ENCODE assay signal across 8 cellular contexts in genomic region chr4:158821228-158822009, GRCh38. TPM values are rescaled to one million over a fixed set of nuclear protein-coding genes. Genes with fewer than 3 reads are reported as not detected.
DNase-seq lines count a peak whose midpoint lies in the region; ATAC-seq and TF ChIP-seq lines count a peak whose summit lies in the region.

No MANE protein-coding gene starts in this region.

- no peaks in the 10 kb centered on the region for H3K36me3 ChIP-seq in right lobe of liver

- intact Hi-C loops in right lobe of liver (cut with DNase I): no loop called here

- 21% methylated on average over 4 of the region's 4 CpGs for WGBS in right lobe of liver (ENCODE audit: insufficient coverage, low coverage, low lambda C conversion rate, missing lambda C conversion rate)

- no peaks in the 10 kb centered on the region for H3K9me3 ChIP-seq in right lobe of liver

- ATAC-seq in GM21423 (IDR thresholded peaks at IDR 0.05; ENCODE audit: unreplicated experiment) (peak; percentile 23), right lobe of liver (peak; percentile 8 to 51 (median 38)), HG03025 (IDR thresholded peaks at IDR 0.05; ENCODE audit: low FRiP score, unreplicated experiment) (no peak)

- H3K4me1 Mint-ChIP-seq in immature natural killer cell: peaks cover 43 to 61% of the 10 kb centered on the region in 2 donors

- TF ChIP-seq POLR2A in right lobe of liver (IDR thresholded peaks at IDR 0.05): peak; percentile 7

- peaks cover 0 to 80% (median 36%) of the 10 kb centered on the region in 4 donors for H3K4me1 ChIP-seq in right lobe of liver

- peak; percentile 61 for DNase-seq in EL
- DNase-seq in M059J (ENCODE audit: low read depth): peak; percentile 69
- no peak for DNase-seq in right lobe of liver
- no peak for DNase-seq in immature natural killer cell
- no peak for DNase-seq in ecto neural progenitor cell (ENCODE audit: low spot score)
- DNase-seq in COLO668 (lab: John Stamatoyannopoulos, UW; ENCODE audit: unreplicated experiment): no peak

- TF ChIP-seq CTCF in right lobe of liver (IDR thresholded peaks at IDR 0.05): no peak

- H3K9me3 Mint-ChIP-seq in immature natural killer cell: no peaks in the 10 kb centered on the region

- peaks cover 0 to 5% (median 0%) of the 10 kb centered on the region in 3 donors for H3K27me3 Mint-ChIP-seq in immature natural killer cell (ENCODE audit: low read depth in 3 of 3)

- no peaks in the 10 kb centered on the region for H3K27me3 ChIP-seq in right lobe of liver

- peaks cover 0 to 4% (median 0%) of the 10 kb centered on the region in 3 donors for H3K36me3 Mint-ChIP-seq in immature natural killer cell

- no peak overlapping the region for H3K4me3 Mint-ChIP-seq in immature natural killer cell

- H3K27ac ChIP-seq in right lobe of liver: peak overlapping the region; percentile 69 to 88 (median 78)

- no peak overlapping the region for H3K4me3 ChIP-seq in right lobe of liver

- H3K27ac Mint-ChIP-seq in immature natural killer cell: no peak overlapping the region

RNA-seq across cellular contexts. Expression of gene FNIP2, which starts 52.6 kb away (rescaled TPM):
- 6.8 and 15.2 TPM in 2 replicates for total RNA-seq in M059J (2014; rRNA removed; shearing (Covaris generic))
- 10 to 100 TPM; 34.2 to 67.4 (median 37.8) TPM for total RNA-seq in right lobe of liver
- polyA plus RNA-seq in immature natural killer cell: 1 to 10 TPM; 2.2 to 4.6 (median 3.6) TPM

Comparison
In these comparisons a context has a peak if more than half of its experiments do, and no peak if none do; other contexts are left out.
1. DNase-seq: peak in EL (single experiment) and M059J (single experiment); none in right lobe of liver (0 of 3), immature natural killer cell (0 of 3), ecto neural progenitor cell (single experiment) and COLO668 (single experiment).